12 cellular contexts compared by ENCODE assay signal in genomic region chr13:74550039-74550438, GRCh38.
DNase-seq lines count a peak whose midpoint lies in the region; ATAC-seq and TF ChIP-seq lines count a peak whose summit lies in the region.
"Had no signal": no experiment of that assay in that cellular context is flagged by ENCODE, and none has a peak within 500 bp of the region (broad histone marks: within the 10 kb centered on the region; RNA-seq: fewer than 3 reads in every experiment).

No MANE protein-coding gene starts in this region.

- no peaks in the 10 kb centered on the region for H3K36me3 Mint-ChIP-seq in activated CD8-positive, alpha-beta memory T cell treated with anti-CD3 and anti-CD28 coated beads, Interleukin-2, amount 10 ng/mL, durations not matched to agents 7 days and 5 days
- H3K36me3 Mint-ChIP-seq in stimulated activated effector memory CD8-positive, alpha-beta T cell treated with anti-CD3 and anti-CD28 coated beads, Interleukin-12 subunit alpha, Interleukin-12 subunit beta, amount 100 ng/mL, for 72 hours, result no peaks in the 10 kb centered on the region

- TF ChIP-seq CTCF in NB4 (IDR thresholded peaks at IDR 0.05; ENCODE audit: low read depth, low read length), result no peak

- no peaks in the 10 kb centered on the region for H3K27me3 Mint-ChIP-seq in activated CD8-positive, alpha-beta memory T cell treated with anti-CD3 and anti-CD28 coated beads, Interleukin-2, amount 10 ng/mL, durations not matched to agents 7 days and 5 days

- CTCF ChIA-PET in activated CD8-positive, alpha-beta memory T cell treated with anti-CD3 and anti-CD28 coated beads, Interleukin-2, amount 10 ng/mL, durations not matched to agents 7 days and 5 days (lab: Charles Lee), result interaction anchor here (0.5 to 1.1 kb wide), 4 partner anchors 24 to 1759 kb away, joined by 3 to 5 read pairs (median 3); no protein-coding TSS in a partner anchor

- H3K4me3 Mint-ChIP-seq in activated CD8-positive, alpha-beta memory T cell treated with anti-CD3 and anti-CD28 coated beads, Interleukin-2, amount 10 ng/mL, durations not matched to agents 7 days and 5 days, result peak overlapping the region; percentile 21
- no peak overlapping the region for H3K4me3 Mint-ChIP-seq in stimulated activated effector memory CD8-positive, alpha-beta T cell treated with anti-CD3 and anti-CD28 coated beads, Interleukin-12 subunit alpha, Interleukin-12 subunit beta, amount 100 ng/mL, for 72 hours

- H3K4me3 ChIP-seq in NB4 (ENCODE audit: low read depth, low read length), result no peak overlapping the region
- H3K4me3 ChIP-seq: SK-N-MC, spleen had no signal

- no peaks in the 10 kb centered on the region for H3K9me3 Mint-ChIP-seq in activated CD8-positive, alpha-beta memory T cell treated with anti-CD3 and anti-CD28 coated beads, Interleukin-2, amount 10 ng/mL, durations not matched to agents 7 days and 5 days (ENCODE audit: low read depth)
- H3K9me3 Mint-ChIP-seq in stimulated activated effector memory CD8-positive, alpha-beta T cell treated with anti-CD3 and anti-CD28 coated beads, Interleukin-12 subunit alpha, Interleukin-12 subunit beta, amount 100 ng/mL, for 72 hours, result no peaks in the 10 kb centered on the region

- H3K27ac Mint-ChIP-seq in activated CD8-positive, alpha-beta memory T cell treated with anti-CD3 and anti-CD28 coated beads, Interleukin-2, amount 10 ng/mL, durations not matched to agents 7 days and 5 days, result peak overlapping the region; percentile 42
- no peak overlapping the region for H3K27ac Mint-ChIP-seq in stimulated activated effector memory CD8-positive, alpha-beta T cell treated with anti-CD3 and anti-CD28 coated beads, Interleukin-12 subunit alpha, Interleukin-12 subunit beta, amount 100 ng/mL, for 72 hours

- H3K4me1 Mint-ChIP-seq in activated CD8-positive, alpha-beta memory T cell treated with anti-CD3 and anti-CD28 coated beads, Interleukin-2, amount 10 ng/mL, durations not matched to agents 7 days and 5 days, result peaks cover 20% of the 10 kb centered on the region
- H3K4me1 Mint-ChIP-seq in stimulated activated effector memory CD8-positive, alpha-beta T cell treated with anti-CD3 and anti-CD28 coated beads, Interleukin-12 subunit alpha, Interleukin-12 subunit beta, amount 100 ng/mL, for 72 hours, result peaks cover 9% of the 10 kb centered on the region

- DNase-seq in activated CD8-positive, alpha-beta memory T cell treated with anti-CD3 and anti-CD28 coated beads, Interleukin-2, amount 10 ng/mL, durations not matched to agents 7 days and 5 days, result no peak
- no peak for DNase-seq in activated CD8-positive, alpha-beta memory T cell treated with anti-CD3 and anti-CD28 coated beads for 24 hours
- DNase-seq in NB4 (ENCODE audit: low read depth) (peak; percentile 79), T-helper 9 cell (no peak), NCI-H82 (lab: John Stamatoyannopoulos, UW) (no peak), LoVo (ENCODE audit: low spot score) (no peak)
- peak; percentile 30 for DNase-seq in central memory CD4-positive, alpha-beta T cell
- DNase-seq in stimulated activated effector memory CD8-positive, alpha-beta T cell treated with anti-CD3 and anti-CD28 coated beads, Interleukin-12 subunit alpha, Interleukin-12 subunit beta, amount 100 ng/mL, for 72 hours (ENCODE audit: low spot score in 2 of 2), result no peak
- DNase-seq: anterior cingulate cortex, occipital lobe, spleen had no signal

- no peak for TF ChIP-seq POLR2A in NB4 (IDR thresholded peaks at IDR 0.05; ENCODE audit: extremely low read depth, insufficient read length)

- peak; percentile 99 for ATAC-seq in activated CD8-positive, alpha-beta memory T cell treated with anti-CD3 and anti-CD28 coated beads, Interleukin-2, amount 10 ng/mL, durations not matched to agents 7 days and 5 days
- ATAC-seq in stimulated activated effector memory CD8-positive, alpha-beta T cell treated with anti-CD3 and anti-CD28 coated beads, Interleukin-12 subunit alpha, Interleukin-12 subunit beta, amount 100 ng/mL, for 72 hours, result peak; percentile 98

Comparison
In these comparisons a context has a peak if more than half of its experiments do, and no peak if none do; other contexts are left out.
1. DNase-seq: peak in NB4 (single experiment) and central memory CD4-positive, alpha-beta T cell (single experiment); none in activated CD8-positive, alpha-beta memory T cell treated with anti-CD3 and anti-CD28 coated beads, Interleukin-2, amount 10 ng/mL, durations not matched to agents 7 days and 5 days (single experiment), activated CD8-positive, alpha-beta memory T cell treated with anti-CD3 and anti-CD28 coated beads for 24 hours (single experiment), stimulated activated effector memory CD8-positive, alpha-beta T cell treated with anti-CD3 and anti-CD28 coated beads, Interleukin-12 subunit alpha, Interleukin-12 subunit beta, amount 100 ng/mL, for 72 hours (0 of 2), T-helper 9 cell (single experiment), NCI-H82 (single experiment) and LoVo (single experiment).